7 cellular contexts compared by ENCODE assay signal in the genomic region with DNA sequence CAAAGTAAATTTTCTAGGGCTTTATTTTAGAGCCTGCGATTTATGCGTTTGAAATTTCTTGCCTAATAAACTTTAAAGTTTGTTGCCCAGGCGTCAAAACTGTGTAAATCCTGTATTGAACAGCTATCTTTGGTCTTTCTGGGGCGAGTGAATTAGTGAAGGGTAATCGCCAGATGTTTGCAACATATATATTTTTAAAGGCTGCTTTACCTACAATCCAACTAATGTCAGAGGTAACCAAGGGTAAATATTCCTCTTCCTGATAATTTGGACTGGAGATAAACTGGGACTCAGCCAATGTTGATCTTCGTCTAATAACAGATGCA. TPM values are rescaled to one million over a fixed set of nuclear protein-coding genes. Genes with fewer than 3 reads are reported as not detected.
A peak's percentile ranks its signal among the peaks of the same experiment; 100 is the strongest.
DNase-seq lines count a peak whose midpoint lies in the region; ATAC-seq and TF ChIP-seq lines count a peak whose summit lies in the region.

No MANE protein-coding gene starts in this region.

- CTCF ChIA-PET in PC-3 (lab: Charles Lee): no interaction called here

- H4K20me1 ChIP-seq in GM23338 (replicated peaks; ENCODE audit: insufficient read depth): peaks cover 13% of the 10 kb centered on the region; the same call in 1 of the 2 replicates
- no peaks in the 10 kb centered on the region for H4K20me1 ChIP-seq in PC-3 (ENCODE audit: low read length)

- peaks cover 55% of the 10 kb centered on the region for H3K4me1 ChIP-seq in GM23338 (ENCODE audit: insufficient read depth)
- no peaks in the 10 kb centered on the region for H3K4me1 ChIP-seq in PC-3 (ENCODE audit: insufficient read depth, low read length)
- no peaks in the 10 kb centered on the region for H3K4me1 ChIP-seq in right cardiac atrium (ENCODE audit: control insufficient read depth, insufficient read depth, low read length)
- peaks cover 0 to 57% (median 54%) of the 10 kb centered on the region in 4 donors for H3K4me1 ChIP-seq in sigmoid colon

- H2AFZ ChIP-seq in GM23338 (no peak overlapping the region), PC-3 (ENCODE audit: low read length) (no peak overlapping the region)

- H3K4me3 ChIP-seq in GM23338: peak overlapping the region; percentile 80
- H3K4me3 ChIP-seq in PC-3 (ENCODE audit: low read length): peak overlapping the region; percentile 70
- H3K4me3 ChIP-seq in right cardiac atrium (ENCODE audit: low read length): peak overlapping the region; percentile 74
- H3K4me3 ChIP-seq in sigmoid colon: peak overlapping the region in 3 of 4 donors; percentile 55 to 66 (median 64)

- no peaks in the 10 kb centered on the region for H3K9me2 ChIP-seq in GM23338 (ENCODE audit: insufficient read depth)
- H3K9me2 ChIP-seq in PC-3 (replicated peaks; ENCODE audit: low read length): no peaks in the 10 kb centered on the region

- H3F3A ChIP-seq in GM23338 (replicated peaks; ENCODE audit: low read depth) (peaks cover 29% of the 10 kb centered on the region), PC-3 (ENCODE audit: low read length, unreplicated experiment) (no peaks in the 10 kb centered on the region)

- DNase-seq in GM23338 (ENCODE audit: low spot score): no peak
- DNase-seq in PC-3: no peak
- DNase-seq in right cardiac atrium: no peak
- DNase-seq in sigmoid colon: no peak
- DNase-seq in NK-92 treated with Interleukin-12 subunit alpha and Interleukin-12 subunit beta, amount 100 ng/mL, for 24 hours (lab: John Stamatoyannopoulos, UW): no peak
- DNase-seq in activated CD8-positive, alpha-beta memory T cell treated with anti-CD3 and anti-CD28 coated beads, Interleukin-2, amount 50 U/mL, for 4 hours: no peak

- intact Hi-C loops in PC-3 (cut with micrococcal nuclease) (loop anchor here (2.0 to 10.0 kb wide), 3 partner anchors 115 to 742 kb away; no protein-coding TSS in a partner anchor), right cardiac atrium (cut with DNase I) (loop anchor here in 3 of 4 donors (5.0 to 10.0 kb wide), 5 partner anchors 120 to 605 kb away; no protein-coding TSS in a partner anchor), sigmoid colon (cut with DNase I) (loop anchor here (5.0 kb wide), 2 partner anchors 40 to 135 kb away; no protein-coding TSS in a partner anchor)

- no peaks in the 10 kb centered on the region for H3K36me3 Mint-ChIP-seq in GM23338 (ENCODE audit: low read depth)

- no TSS peak for BruUV-seq in PC-3 (replicated peaks; lab: Mats Ljungman, UMichigan)

- WGBS in right cardiac atrium: 7% methylated on average over 6 of the region's 6 CpGs
- WGBS in sigmoid colon, 2 donors: 3 to 6% methylated on average over 6 of the region's 6 CpGs

- TF ChIP-seq POLR2A in sigmoid colon (IDR thresholded peaks at IDR 0.05): no peak

- ATAC-seq in GM23338 (no peak), PC-3 (no peak), right cardiac atrium (no peak), HG02763 (IDR thresholded peaks at IDR 0.05; ENCODE audit: unreplicated experiment) (no peak)

- TF ChIP-seq CTCF in GM23338 (conservative IDR thresholded peaks at IDR 0.05; ENCODE audit: low read depth in 2 of 2) (no peak), PC-3 (conservative IDR thresholded peaks at IDR 0.05; ENCODE audit: low read depth, low read length) (no peak), sigmoid colon (IDR thresholded peaks at IDR 0.05) (no peak)

- POLR2A ChIA-PET in PC-3 (lab: Charles Lee; ENCODE audit: unreplicated experiment): interaction anchor here (0.7 kb wide), 1 partner anchor 202 kb away, joined by 4 read pairs; no protein-coding TSS in a partner anchor

- no peaks in the 10 kb centered on the region for H3K9me3 Mint-ChIP-seq in GM23338

- H3K36me3 ChIP-seq in GM23338 (ENCODE audit: insufficient read depth) (no peaks in the 10 kb centered on the region), PC-3 (ENCODE audit: low read depth, low read length) (no peaks in the 10 kb centered on the region), sigmoid colon (no peaks in the 10 kb centered on the region)

- H3K9me3 ChIP-seq in PC-3 (ENCODE audit: low read length) (no peaks in the 10 kb centered on the region), right cardiac atrium (ENCODE audit: control insufficient read depth, low read length) (no peaks in the 10 kb centered on the region), sigmoid colon (no peaks in the 10 kb centered on the region)

- H3K27ac Mint-ChIP-seq in GM23338: no peak overlapping the region

- H3K79me2 ChIP-seq in GM23338 (replicated peaks; ENCODE audit: insufficient read depth) (no peaks in the 10 kb centered on the region), PC-3 (ENCODE audit: low read length) (no peaks in the 10 kb centered on the region)

- H3K27ac ChIP-seq in GM23338 (ENCODE audit: low read depth): no peak overlapping the region
- H3K27ac ChIP-seq in PC-3 (ENCODE audit: low read length): no peak overlapping the region
- H3K27ac ChIP-seq in right cardiac atrium (ENCODE audit: low read length): no peak overlapping the region
- H3K27ac ChIP-seq in sigmoid colon: no peak overlapping the region

- no peak overlapping the region for H3K9ac ChIP-seq in PC-3 (ENCODE audit: low read length)

- H3K27me3 ChIP-seq in GM23338 (ENCODE audit: insufficient read depth): peaks cover 89% of the 10 kb centered on the region
- peaks cover 94% of the 10 kb centered on the region for H3K27me3 ChIP-seq in PC-3 (ENCODE audit: low read length)
- no peaks in the 10 kb centered on the region for H3K27me3 ChIP-seq in right cardiac atrium (ENCODE audit: control insufficient read depth, insufficient read depth)
- peaks cover 42 to 60% (median 50%) of the 10 kb centered on the region in 3 donors for H3K27me3 ChIP-seq in sigmoid colon

- peak overlapping the region; percentile 86 for H3K4me3 Mint-ChIP-seq in GM23338

- TF ChIP-seq EP300 in sigmoid colon (IDR thresholded peaks at IDR 0.05): no peak

- peak overlapping the region; percentile 100 for H3K4me2 ChIP-seq in GM23338
- peak overlapping the region; percentile 76 for H3K4me2 ChIP-seq in PC-3 (ENCODE audit: low read length)

- peaks cover 91% of the 10 kb centered on the region for H3K27me3 Mint-ChIP-seq in GM23338 (ENCODE audit: insufficient read depth, low read depth, poor library complexity)

- peaks cover 57% of the 10 kb centered on the region for H3K4me1 Mint-ChIP-seq in GM23338

TF ChIP-seq in GM23338, 12 proteins besides CTCF, POLR2A, EP300 and RAD21 (continues in another document):
- TF ChIP-seq STAT1 (IDR thresholded peaks at IDR 0.05; ENCODE audit: unreplicated experiment) (no peak), JUNB (IDR thresholded peaks at IDR 0.05; ENCODE audit: unreplicated experiment) (no peak), EZH2phosphoT487 (IDR thresholded peaks at IDR 0.05; ENCODE audit: unreplicated experiment) (no peak)

RNA-seq across cellular contexts. Expression of a gene that starts 0.9 kb away (rescaled TPM):
- total RNA-seq in GM23338 (2014; rRNA removed; shearing (Covaris generic)): 0.39 and 0.49 TPM in 2 replicates
- polyA plus RNA-seq in GM23338 (2016; fragmentation: Nextera tagmentation; extraction: Ambion mirVana): 0.66 and 0.92 TPM in 2 replicates
- total RNA-seq in PC-3 (2014; rRNA removed): 0.12 TPM in 1 of 2 replicates, not detected in the other
- total RNA-seq in right cardiac atrium: 10 to 100 TPM; 63.6 to 98.8 (median 86.5) TPM
- polyA plus RNA-seq in right cardiac atrium: 14.6 TPM
- 1 to 10 TPM; 5.4 to 7.7 (median 6.4) TPM for total RNA-seq in sigmoid colon
- 1 to 10 TPM; 1.4 to 2.4 (median 2.4) TPM for polyA plus RNA-seq in sigmoid colon

Comparison
In these comparisons a context has a peak if more than half of its experiments do, and no peak if none do; other contexts are left out.
1. RNA of a gene that starts 0.9 kb away (total RNA-seq): 63.6 to 98.8 TPM in right cardiac atrium; 5.4 to 7.7 TPM in sigmoid colon, 0.39 to 0.49 TPM in GM23338 and 0.12 TPM in PC-3; every median in the first group is over 4 times any median in the second.
2. Peak in every context shown above with its lines, with median percentiles within 50 percentile points of each other: H3K4me3 ChIP-seq.